Comparison of ENCODE assay signal across 17 cellular contexts in the genomic region with DNA sequence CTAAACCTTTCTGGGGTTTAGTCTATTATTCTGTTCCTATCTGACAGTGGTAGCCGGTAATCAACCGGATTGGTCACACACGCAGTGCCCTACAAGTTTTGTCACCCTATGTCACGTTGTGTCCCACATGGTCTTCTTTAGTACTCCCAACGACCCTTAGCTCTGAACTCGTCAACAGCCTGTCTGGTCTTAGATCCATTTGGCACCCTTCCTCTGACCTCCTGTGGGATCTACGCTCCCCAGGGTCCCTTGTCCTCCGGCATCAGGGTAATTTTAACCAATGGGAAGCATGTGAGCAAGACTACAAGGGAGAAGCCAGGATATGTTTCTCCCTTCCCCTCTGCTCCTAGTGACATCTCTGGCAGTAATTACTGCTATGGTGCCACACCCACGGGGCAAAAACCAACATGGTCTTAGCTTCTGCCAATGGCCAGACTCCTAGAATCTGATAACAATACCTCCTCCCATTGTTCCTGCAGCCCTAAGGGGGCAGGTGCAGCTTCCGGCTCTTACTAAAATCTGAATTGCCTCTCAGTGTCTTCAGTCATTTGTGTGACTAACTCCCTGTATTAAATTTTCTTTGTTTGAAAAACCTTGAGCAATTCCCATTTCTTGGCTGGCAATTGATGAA. TPM values are rescaled to one million over a fixed set of nuclear protein-coding genes. Genes with fewer than 3 reads are reported as not detected.
"Had no signal": no experiment of that assay in that cellular context is flagged by ENCODE, and none has a peak within 500 bp of the region (broad histone marks: within the 10 kb centered on the region; RNA-seq: fewer than 3 reads in every experiment).

No MANE protein-coding gene starts in this region.

- H3K4me3 ChIP-seq: prostate gland, skin epidermis, testis, upper lobe of right lung had no signal

- H3K27ac Mint-ChIP-seq: activated naive CD4-positive, alpha-beta T cell treated with anti-CD3 and anti-CD28 coated beads for 36 hours; activated T-helper 17 cell treated with anti-CD3 and anti-CD28 coated beads, Interleukin-2, amount 50 U/mL, for 72 hours; endodermal cell; nephron progenitor cell; stimulated activated naive CD8-positive, alpha-beta T cell treated with anti-CD3 and anti-CD28 coated beads, Interleukin-15, amount 100 ng/mL, for 72 hours; T-helper 17 cell had no signal

- H3K36me3 ChIP-seq: prostate gland, upper lobe of right lung had no signal

- H3K4me1 ChIP-seq: prostate gland, testis, upper lobe of right lung had no signal

- H3K4me3 Mint-ChIP-seq: activated naive CD4-positive, alpha-beta T cell treated with anti-CD3 and anti-CD28 coated beads for 36 hours; activated T-helper 17 cell treated with anti-CD3 and anti-CD28 coated beads, Interleukin-2, amount 50 U/mL, for 72 hours; endodermal cell; nephron progenitor cell; stimulated activated naive CD8-positive, alpha-beta T cell treated with anti-CD3 and anti-CD28 coated beads, Interleukin-15, amount 100 ng/mL, for 72 hours; T-helper 17 cell had no signal

- H3K9me3 ChIP-seq: prostate gland, testis, upper lobe of right lung had no signal

- H3K4me1 Mint-ChIP-seq: activated T-helper 17 cell treated with anti-CD3 and anti-CD28 coated beads, Interleukin-2, amount 50 U/mL, for 72 hours; stimulated activated naive CD8-positive, alpha-beta T cell treated with anti-CD3 and anti-CD28 coated beads, Interleukin-15, amount 100 ng/mL, for 72 hours; T-helper 17 cell had no signal

- H3K27me3 ChIP-seq: testis, upper lobe of right lung had no signal

- ATAC-seq: activated T-helper 17 cell treated with anti-CD3 and anti-CD28 coated beads, Interleukin-2, amount 50 U/mL, for 72 hours; left ventricle myocardium superior; right cardiac atrium; stimulated activated naive CD8-positive, alpha-beta T cell treated with anti-CD3 and anti-CD28 coated beads, Interleukin-15, amount 100 ng/mL, for 72 hours; T-helper 17 cell; upper lobe of right lung had no signal

- DNase-seq: activated CD4-positive, alpha-beta T cell treated with anti-CD3 and anti-CD28 coated beads for 48 hours; activated naive CD4-positive, alpha-beta T cell treated with anti-CD3 and anti-CD28 coated beads for 36 hours; activated T-cell treated with anti-CD3 and anti-CD28 coated beads for 4 hours; endodermal cell; hippocampal formation; kidney; left ventricle myocardium superior; nephron progenitor cell; occipital lobe; right cardiac atrium; stimulated activated naive CD8-positive, alpha-beta T cell treated with anti-CD3 and anti-CD28 coated beads, Interleukin-15, amount 100 ng/mL, for 72 hours; T-helper 17 cell; testis; upper lobe of right lung had no signal

- H3K9me3 Mint-ChIP-seq: activated naive CD4-positive, alpha-beta T cell treated with anti-CD3 and anti-CD28 coated beads for 36 hours; activated T-helper 17 cell treated with anti-CD3 and anti-CD28 coated beads, Interleukin-2, amount 50 U/mL, for 72 hours; endodermal cell; nephron progenitor cell had no signal

- H3K27ac ChIP-seq: prostate gland, testis, upper lobe of right lung had no signal

RNA-seq across cellular contexts. Expression of a gene that starts 56.6 kb away (rescaled TPM):
- total RNA-seq: activated naive CD4-positive, alpha-beta T cell treated with anti-CD3 and anti-CD28 coated beads for 36 hours; activated T-helper 17 cell treated with anti-CD3 and anti-CD28 coated beads, Interleukin-2, amount 50 U/mL, for 72 hours had no signal
